Comparison of ENCODE assay signal across 9 cellular contexts in genomic region chr13:94416454-94417080, GRCh38.
A peak's percentile ranks its signal among the peaks of the same experiment; 100 is the strongest.
DNase-seq lines count a peak whose midpoint lies in the region; ATAC-seq and TF ChIP-seq lines count a peak whose summit lies in the region.
"Had no signal": no experiment of that assay in that cellular context is flagged by ENCODE, and none has a peak within 500 bp of the region (broad histone marks: within the 10 kb centered on the region; RNA-seq: fewer than 3 reads in every experiment).

No MANE protein-coding gene starts in this region.

- no peak for TF ChIP-seq POLR2A in uterus (IDR thresholded peaks at IDR 0.05)

- no peak overlapping the region for H3K4ac ChIP-seq in neuronal stem cell (ENCODE audit: low read length)

- H3K27me3 ChIP-seq in neuronal stem cell (ENCODE audit: control insufficient read depth in 3 of 3, insufficient read depth in 3 of 3, low read depth in 1 of 3, low read length in 3 of 3) (no peaks in the 10 kb centered on the region), uterus (no peaks in the 10 kb centered on the region)

- no peak overlapping the region for H2AFZ ChIP-seq in neuronal stem cell (ENCODE audit: low read length)

- intact Hi-C loops in uterus (cut with DNase I; ENCODE audit: low total_unique reads) (no loop called here), natural killer cell (cut with micrococcal nuclease) (no loop called here)

- no peak overlapping the region for H3K27ac ChIP-seq in neuronal stem cell (replicated peaks; ENCODE audit: low read length)
- no peak overlapping the region for H3K27ac ChIP-seq in uterus

- H2AK5ac ChIP-seq in neuronal stem cell (ENCODE audit: low read depth, low read length), result no peak overlapping the region

- H3K27ac Mint-ChIP-seq in brain, result peak overlapping the region in 3 of 5 experiments; percentile 11 to 25 (median 22)
- H3K27ac Mint-ChIP-seq in natural killer cell, result no peak overlapping the region
- H3K27ac Mint-ChIP-seq: naive B cell had no signal

- no peaks in the 10 kb centered on the region for H3K79me1 ChIP-seq in neuronal stem cell (ENCODE audit: low read depth, low read length)

- peak overlapping the region; percentile 0 for H3K18ac ChIP-seq in neuronal stem cell (ENCODE audit: low read length)

- WGBS in neuronal stem cell (ENCODE audit: extremely low coverage in 2 of 2, insufficient read length in 2 of 2, insufficient replicate concordance in 1 of 2), 2 donors, result no CpG with 5 or more reads among the region's 7 CpGs

- H2BK120ac ChIP-seq in neuronal stem cell (ENCODE audit: low read depth, low read length), result no peak overlapping the region

- H3K14ac ChIP-seq in neuronal stem cell (ENCODE audit: low read length), result no peak overlapping the region

- H3K9me3 ChIP-seq in neuronal stem cell (replicated peaks in 1 of 2; ENCODE audit: control insufficient read depth in 2 of 2, insufficient read depth in 1 of 2, low read depth in 1 of 2, low read length in 2 of 2) (peaks cover 3 to 4% of the 10 kb centered on the region in 2 donors), uterus (no peaks in the 10 kb centered on the region)

- ATAC-seq in natural killer cell, result no peak

- H3K4me1 ChIP-seq in neuronal stem cell (ENCODE audit: control insufficient read depth in 2 of 2, insufficient read depth in 1 of 2, low read depth in 1 of 2, low read length in 2 of 2) (peaks cover 0 to 4% of the 10 kb centered on the region in 2 donors), uterus (no peaks in the 10 kb centered on the region)

- no peak overlapping the region for H3K4me2 ChIP-seq in neuronal stem cell (ENCODE audit: insufficient read depth, low read length, poor library complexity, severe bottlenecking)

- H3K9me3 Mint-ChIP-seq in brain, result peaks cover 5 to 19% (median 18%) of the 10 kb centered on the region in 5 experiments
- H3K9me3 Mint-ChIP-seq in natural killer cell, result peaks cover 3% of the 10 kb centered on the region in 2 donors

- no peak overlapping the region for H4K91ac ChIP-seq in neuronal stem cell (ENCODE audit: low read depth, low read length, poor library complexity)

- H2BK12ac ChIP-seq in neuronal stem cell (ENCODE audit: low read length), result no peak overlapping the region

- no peak overlapping the region for H3K23ac ChIP-seq in neuronal stem cell (ENCODE audit: low read depth, low read length, poor library complexity)

- no peak overlapping the region for H2BK5ac ChIP-seq in neuronal stem cell (ENCODE audit: low read length)

- H3K27me3 Mint-ChIP-seq in brain (peaks cover 4% of the 10 kb centered on the region), natural killer cell (ENCODE audit: low read depth in 2 of 2) (peaks cover 10 to 19% of the 10 kb centered on the region in 2 donors)

- H3K4me1 Mint-ChIP-seq in brain (peaks cover 28% of the 10 kb centered on the region), natural killer cell (peaks cover 12% of the 10 kb centered on the region in 2 donors)

- H3K36me3 ChIP-seq in neuronal stem cell (replicated peaks in 1 of 2; ENCODE audit: control insufficient read depth in 2 of 2, insufficient read depth in 2 of 2, low read length in 2 of 2) (no peaks in the 10 kb centered on the region), uterus (no peaks in the 10 kb centered on the region)

- no peak overlapping the region for H4K8ac ChIP-seq in neuronal stem cell (ENCODE audit: low read depth, low read length)

- TF ChIP-seq CTCF in brain (conservative IDR thresholded peaks at IDR 0.05) (peak; percentile 29 to 66), uterus (IDR thresholded peaks at IDR 0.05) (no peak), natural killer cell (IDR thresholded peaks at IDR 0.05) (no peak)

- peak; percentile 15 for DNase-seq in NCI-H2171 treated with DMSO at 0.1 percent for 48 hours (lab: John Stamatoyannopoulos, UW)
- no peak for DNase-seq in NCI-H2171 (lab: John Stamatoyannopoulos, UW)
- peak; percentile 26 for DNase-seq in NCI-H128 (lab: John Stamatoyannopoulos, UW; ENCODE audit: unreplicated experiment)
- peak; percentile 40 for DNase-seq in neuronal stem cell (ENCODE audit: low spot score)
- no peak for DNase-seq in uterus
- DNase-seq in natural killer cell, result no peak
- no peak for DNase-seq in stimulated activated CD4-positive, alpha-beta T cell treated with anti-CD3 and anti-CD28 coated beads, Interleukin-4, amount 100 ng/mL, for 24 hours
- DNase-seq: naive B cell had no signal

- H3K9ac ChIP-seq in neuronal stem cell (ENCODE audit: low read depth, low read length, poor library complexity), result no peak overlapping the region

- H3K4me3 Mint-ChIP-seq in brain (no peak overlapping the region), natural killer cell (no peak overlapping the region)

- H3K36me3 Mint-ChIP-seq in brain, result no peaks in the 10 kb centered on the region
- H3K36me3 Mint-ChIP-seq in natural killer cell, result no peaks in the 10 kb centered on the region

- H3K4me3 ChIP-seq in neuronal stem cell (ENCODE audit: low read length in 2 of 2) (no peak overlapping the region), uterus (no peak overlapping the region)

- no peak overlapping the region for H2BK15ac ChIP-seq in neuronal stem cell (ENCODE audit: low read length)

Comparison
In these comparisons a context has a peak if more than half of its experiments do, and no peak if none do; other contexts are left out.
1. DNase-seq: peak in NCI-H2171 treated with DMSO at 0.1 percent for 48 hours (single experiment), NCI-H128 (single experiment) and neuronal stem cell (single experiment); none in NCI-H2171 (single experiment), uterus (0 of 2), natural killer cell (single experiment) and stimulated activated CD4-positive, alpha-beta T cell treated with anti-CD3 and anti-CD28 coated beads, Interleukin-4, amount 100 ng/mL, for 24 hours (single experiment).
2. H3K27ac Mint-ChIP-seq: peak in brain (3 of 5); none in natural killer cell (0 of 2).
3. CTCF ChIP-seq: peak in brain (2 of 2); none in uterus (0 of 4) and natural killer cell (single experiment).